Comparison of ENCODE assay signal across 5 cellular contexts in genomic region chr7:157862731-157863130, GRCh38.
"Had no signal": no experiment of that assay in that cellular context is flagged by ENCODE, and none has a peak within 500 bp of the region (broad histone marks: within the 10 kb centered on the region; RNA-seq: fewer than 3 reads in every experiment).

No MANE protein-coding gene starts in this region.

- ATAC-seq: GM23338, K562 had no signal

- DNase-seq: H9, HCEC 1CT, IMR-90 had no signal

- H3K27ac Mint-ChIP-seq: GM23338, H9 had no signal

- H3K4me3 ChIP-seq: GM23338, K562 had no signal

- H3K4me2 ChIP-seq: GM23338 had no signal

- H3K4me3 Mint-ChIP-seq: GM23338, H9 had no signal

- H2AFZ ChIP-seq: GM23338 had no signal

- H3K4me1 Mint-ChIP-seq: GM23338, H9 had no signal
